ENCODE assay signal across 16 cellular contexts in the genomic region with DNA sequence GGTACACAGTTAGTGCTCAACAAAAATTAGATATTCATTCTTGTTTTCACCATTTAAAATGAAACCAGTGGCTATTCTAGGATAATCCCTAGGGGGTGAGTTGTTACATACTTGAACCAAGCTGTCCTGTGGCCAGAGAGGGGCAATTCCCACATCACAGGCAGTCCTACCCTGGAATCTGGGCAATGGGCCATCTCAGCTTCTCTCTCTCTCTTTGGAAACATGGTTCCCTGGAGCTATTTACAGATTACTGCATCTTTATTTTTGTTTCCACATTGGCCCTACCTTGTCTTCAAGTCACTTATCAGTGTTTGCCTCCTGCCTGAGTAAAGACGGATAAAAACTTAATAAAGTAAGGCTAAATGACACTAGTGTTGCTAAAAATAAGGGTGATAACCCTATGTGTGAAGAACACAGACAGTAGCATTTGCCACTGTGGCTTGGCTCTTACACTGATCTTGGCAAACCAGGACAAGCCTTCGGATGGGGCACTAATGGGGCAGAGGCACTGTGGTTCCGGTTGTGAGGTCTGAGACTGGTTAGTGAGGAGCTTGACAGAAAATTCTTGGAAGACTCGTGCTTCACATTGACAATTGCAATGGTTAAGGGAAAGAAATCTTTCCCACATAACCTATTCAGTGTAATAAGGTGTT.
DNase-seq lines count a peak whose midpoint lies in the region; ATAC-seq and TF ChIP-seq lines count a peak whose summit lies in the region.
"Had no signal": no experiment of that assay in that cellular context is flagged by ENCODE, and none has a peak within 500 bp of the region (broad histone marks: within the 10 kb centered on the region; RNA-seq: fewer than 3 reads in every experiment).

No MANE protein-coding gene starts in this region.

- H3K9me3 ChIP-seq in left ventricle myocardium inferior (replicated peaks) = no peaks in the 10 kb centered on the region
- H3K9me3 ChIP-seq in skeletal muscle tissue (ENCODE audit: control insufficient read depth in 3 of 3, low read length in 3 of 3) = no peaks in the 10 kb centered on the region
- H3K9me3 ChIP-seq: prostate gland had no signal

- no peak overlapping the region for H3K4me2 ChIP-seq in GM23338

- no peaks in the 10 kb centered on the region for H3K4me1 Mint-ChIP-seq in GM23338
- H3K4me1 Mint-ChIP-seq: CD14-positive monocyte, IgD-negative memory B cell had no signal

- no peak overlapping the region for H3K27ac Mint-ChIP-seq in GM23338
- H3K27ac Mint-ChIP-seq: CD14-positive monocyte, IgD-negative memory B cell had no signal

- TF ChIP-seq CTCF in left ventricle myocardium inferior (IDR thresholded peaks at IDR 0.05; ENCODE audit: borderline replicate concordance) = no peak
- TF ChIP-seq CTCF in GM23338 (conservative IDR thresholded peaks at IDR 0.05; ENCODE audit: low read depth in 2 of 2) = no peak

- H3K4me3 Mint-ChIP-seq in GM23338 = no peak overlapping the region
- H3K4me3 Mint-ChIP-seq: activated T-cell treated with anti-CD3 and anti-CD28 coated beads, Interleukin-2, amount 50 U/mL, for 4 hours; CD14-positive monocyte; IgD-negative memory B cell had no signal

- peak overlapping the region in 1 of 3 donors; percentile 9 for H3K9ac ChIP-seq in skeletal muscle tissue (ENCODE audit: low read depth in 1 of 3, low read length in 3 of 3)

- H3K27me3 ChIP-seq in left ventricle myocardium inferior (ENCODE audit: low read depth) = no peaks in the 10 kb centered on the region
- H3K27me3 ChIP-seq in skeletal muscle tissue (ENCODE audit: control insufficient read depth in 3 of 3, insufficient read depth in 3 of 3, low read length in 3 of 3) = no peaks in the 10 kb centered on the region
- no peaks in the 10 kb centered on the region for H3K27me3 ChIP-seq in GM23338 (ENCODE audit: insufficient read depth)
- H3K27me3 ChIP-seq: foreskin keratinocyte had no signal

- no peaks in the 10 kb centered on the region for H3K36me3 Mint-ChIP-seq in GM23338 (ENCODE audit: low read depth)
- H3K36me3 Mint-ChIP-seq: CD14-positive monocyte had no signal

- H2AFZ ChIP-seq in GM23338 = no peak overlapping the region

- H4K20me1 ChIP-seq in GM23338 (replicated peaks; ENCODE audit: insufficient read depth) = no peaks in the 10 kb centered on the region

- H3K36me3 ChIP-seq in left ventricle myocardium inferior = no peaks in the 10 kb centered on the region
- H3K36me3 ChIP-seq in skeletal muscle tissue (ENCODE audit: control insufficient read depth in 3 of 3, insufficient read depth in 3 of 3, low read length in 3 of 3) = no peaks in the 10 kb centered on the region
- H3K36me3 ChIP-seq in GM23338 (ENCODE audit: insufficient read depth) = no peaks in the 10 kb centered on the region
- H3K36me3 ChIP-seq: prostate gland had no signal

- H3K9me2 ChIP-seq in GM23338 (ENCODE audit: insufficient read depth) = 0 out of 2 replicates have a peak, but pooled peaks cover 10% of the 10 kb centered on the region

- H3F3A ChIP-seq in GM23338 (replicated peaks; ENCODE audit: low read depth) = no peaks in the 10 kb centered on the region

- H3K4me3 ChIP-seq in left ventricle myocardium inferior (no peak overlapping the region), skeletal muscle tissue (ENCODE audit: low read length in 3 of 3) (peak overlapping the region in 2 of 3 donors; percentile 19 to 52), GM23338 (no peak overlapping the region)
- H3K4me3 ChIP-seq: prostate gland had no signal

- intact Hi-C loops in left ventricle myocardium inferior (cut with micrococcal nuclease) (no loop called here), left colon (cut with DNase I, micrococcal nuclease) (no loop called here)

- H3K27me3 Mint-ChIP-seq in GM23338 (ENCODE audit: insufficient read depth, low read depth, poor library complexity) = peaks cover 3% of the 10 kb centered on the region
- H3K27me3 Mint-ChIP-seq: IgD-negative memory B cell had no signal

- H3K4me1 ChIP-seq in left ventricle myocardium inferior = peaks cover 18% of the 10 kb centered on the region
- H3K4me1 ChIP-seq in skeletal muscle tissue (ENCODE audit: control insufficient read depth in 3 of 3, insufficient read depth in 3 of 3, low read length in 3 of 3) = peaks cover 14 to 21% (median 14%) of the 10 kb centered on the region in 3 donors
- H3K4me1 ChIP-seq in GM23338 (ENCODE audit: insufficient read depth) = no peaks in the 10 kb centered on the region
- H3K4me1 ChIP-seq: foreskin keratinocyte, prostate gland had no signal

- no peak for ATAC-seq in left colon
- ATAC-seq in GM19455 (IDR thresholded peaks at IDR 0.05; ENCODE audit: unreplicated experiment) = no peak
- ATAC-seq in GM23338 = no peak
- ATAC-seq: activated T-cell treated with anti-CD3 and anti-CD28 coated beads, Interleukin-2, amount 50 U/mL, for 4 hours; foreskin keratinocyte; Panc1 had no signal

- DNase-seq in GM04504 (ENCODE audit: low read depth) (peak; percentile 60), astrocyte of the hippocampus (ENCODE audit: low read depth, low spot score) (peak; percentile 93), left ventricle myocardium inferior (peak; percentile 48), left colon (no peak), DMS153 (lab: John Stamatoyannopoulos, UW) (no peak), GM23338 (ENCODE audit: low spot score) (no peak)
- DNase-seq: activated CD4-positive, alpha-beta T cell treated with anti-CD3 and anti-CD28 coated beads, Interleukin-2, amount 50 U/mL, for 1 hour; activated T-cell treated with anti-CD3 and anti-CD28 coated beads, Interleukin-2, amount 50 U/mL, for 4 hours; foreskin keratinocyte; NCI-H1436 had no signal

- H3K9me3 Mint-ChIP-seq in GM23338 = peaks cover 4% of the 10 kb centered on the region
- H3K9me3 Mint-ChIP-seq: activated T-cell treated with anti-CD3 and anti-CD28 coated beads, Interleukin-2, amount 50 U/mL, for 4 hours had no signal

- H3K27ac ChIP-seq in left ventricle myocardium inferior (replicated peaks) (peak overlapping the region; percentile 52), skeletal muscle tissue (ENCODE audit: low read depth, low read length) (no peak overlapping the region), GM23338 (ENCODE audit: low read depth) (no peak overlapping the region)
- H3K27ac ChIP-seq: foreskin keratinocyte, prostate gland had no signal

- H3K79me2 ChIP-seq in GM23338 (replicated peaks; ENCODE audit: insufficient read depth) = no peaks in the 10 kb centered on the region

TF ChIP-seq in GM23338, 12 proteins besides CTCF, POLR2A, EP300 and RAD21 (continues in another document):
- TF ChIP-seq, protein P1, sequence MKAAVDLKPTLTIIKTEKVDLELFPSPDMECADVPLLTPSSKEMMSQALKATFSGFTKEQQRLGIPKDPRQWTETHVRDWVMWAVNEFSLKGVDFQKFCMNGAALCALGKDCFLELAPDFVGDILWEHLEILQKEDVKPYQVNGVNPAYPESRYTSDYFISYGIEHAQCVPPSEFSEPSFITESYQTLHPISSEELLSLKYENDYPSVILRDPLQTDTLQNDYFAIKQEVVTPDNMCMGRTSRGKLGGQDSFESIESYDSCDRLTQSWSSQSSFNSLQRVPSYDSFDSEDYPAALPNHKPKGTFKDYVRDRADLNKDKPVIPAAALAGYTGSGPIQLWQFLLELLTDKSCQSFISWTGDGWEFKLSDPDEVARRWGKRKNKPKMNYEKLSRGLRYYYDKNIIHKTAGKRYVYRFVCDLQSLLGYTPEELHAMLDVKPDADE (IDR thresholded peaks at IDR 0.05) = no peak
- TF ChIP-seq EZH2phosphoT487 (IDR thresholded peaks at IDR 0.05; ENCODE audit: unreplicated experiment) (no peak), ZNF331 (CRISPR knock-in tag; IDR thresholded peaks at IDR 0.05; ENCODE audit: low read depth) (no peak), STAT1 (IDR thresholded peaks at IDR 0.05; ENCODE audit: unreplicated experiment) (no peak)

Comparison
In these comparisons a context has a peak if more than half of its experiments do, and no peak if none do; other contexts are left out.
1. DNase-seq: peak in GM04504 (single experiment), astrocyte of the hippocampus (single experiment) and left ventricle myocardium inferior (single experiment); none in left colon (0 of 2), DMS153 (single experiment) and GM23338 (single experiment).
2. H3K4me3 ChIP-seq: peak in skeletal muscle tissue (2 of 3); none in left ventricle myocardium inferior (single experiment) and GM23338 (single experiment).